Comparison of ENCODE assay signal across 8 cellular contexts in genomic region chr11:122655527-122656072, GRCh38. TPM values are rescaled to one million over a fixed set of nuclear protein-coding genes. Genes with fewer than 3 reads are reported as not detected.
DNase-seq lines count a peak whose midpoint lies in the region; ATAC-seq and TF ChIP-seq lines count a peak whose summit lies in the region.

Gene UBASH3B (plus strand): TSS chr11:122655722. CDS start chr11:122656050, 328 bp downstream.

- H3K18ac ChIP-seq in trophoblast cell (ENCODE audit: low read length), result peak within 1 kb of the TSS; percentile 97

- peaks cover 5% of the 10 kb centered on the region for H3K4me1 ChIP-seq in KMS-11 (ENCODE audit: low read depth, poor library complexity, severe bottlenecking)
- H3K4me1 ChIP-seq in heart right ventricle, result peaks cover 4 to 55% (median 15%) of the 10 kb centered on the region in 9 donors
- H3K4me1 ChIP-seq in trophoblast cell (ENCODE audit: control insufficient read depth in 1 of 2, insufficient read depth in 2 of 2, low read length in 2 of 2), result peaks cover 26 to 30% of the 10 kb centered on the region in 2 experiments

- H3K79me2 ChIP-seq in KMS-11 (ENCODE audit: insufficient read depth, low read depth) (no peaks in the 10 kb centered on the region), trophoblast cell (ENCODE audit: control insufficient read depth, insufficient read depth, low read length, poor library complexity) (peaks cover 23% of the 10 kb centered on the region)

- 0 to 1% methylated on average over 28 to 39 of the region's 39 CpGs for WGBS in heart right ventricle, 2 donors
- WGBS in trophoblast cell (ENCODE audit: extremely low coverage, insufficient coverage, insufficient read length), result no CpG with 5 or more reads among the region's 39 CpGs

- H3K9ac ChIP-seq in KMS-11, result peak within 1 kb of the TSS; percentile 25; the same call in 1 of the 2 replicates
- peak within 1 kb of the TSS; percentile 83 for H3K9ac ChIP-seq in trophoblast cell (ENCODE audit: low read length)

- H3K4me3 ChIP-seq in KMS-11 (IDR thresholded peaks at IDR 0.05; ENCODE audit: insufficient read depth, low read depth, low read length) (no peak within 1 kb of the TSS), heart right ventricle (peak within 1 kb of the TSS; percentile 61 to 96 (median 78)), trophoblast cell (ENCODE audit: low read depth, low read length) (peak within 1 kb of the TSS; percentile 93)

- peaks cover 68% of the 10 kb centered on the region for H3K27me3 Mint-ChIP-seq in T-helper 1 cell treated with Interleukin-12 subunit alpha and Interleukin-12 subunit beta and Interleukin-4 antibody, amounts not matched to agents 30 μg/mL and 1 μg/mL, for 36 hours (ENCODE audit: low read depth)
- H3K27me3 Mint-ChIP-seq in type B pancreatic cell, result peaks cover 55% of the 10 kb centered on the region

- peak within 1 kb of the TSS; percentile 77 for H3K27ac Mint-ChIP-seq in T-helper 1 cell treated with Interleukin-12 subunit alpha and Interleukin-12 subunit beta and Interleukin-4 antibody, amounts not matched to agents 30 μg/mL and 1 μg/mL, for 36 hours
- peak within 1 kb of the TSS; percentile 80 for H3K27ac Mint-ChIP-seq in type B pancreatic cell

- peaks cover 39% of the 10 kb centered on the region for H3K79me1 ChIP-seq in trophoblast cell (ENCODE audit: low read length)

- H4K20me1 ChIP-seq in KMS-11 (ENCODE audit: insufficient read depth), result no peaks in the 10 kb centered on the region

- H4K8ac ChIP-seq in trophoblast cell (ENCODE audit: low read depth, low read length), result peak within 1 kb of the TSS; percentile 89

- H2BK5ac ChIP-seq in trophoblast cell (ENCODE audit: low read depth, low read length, poor library complexity), result peak within 1 kb of the TSS; percentile 92

- H3K9me3 Mint-ChIP-seq in T-helper 1 cell treated with Interleukin-12 subunit alpha and Interleukin-12 subunit beta and Interleukin-4 antibody, amounts not matched to agents 30 μg/mL and 1 μg/mL, for 36 hours, result no peaks in the 10 kb centered on the region
- H3K9me3 Mint-ChIP-seq in type B pancreatic cell, result no peaks in the 10 kb centered on the region

- H3K36me3 ChIP-seq in KMS-11 (ENCODE audit: insufficient read depth), result no peaks in the 10 kb centered on the region
- no peaks in the 10 kb centered on the region for H3K36me3 ChIP-seq in heart right ventricle
- H3K36me3 ChIP-seq in trophoblast cell (ENCODE audit: control insufficient read depth in 1 of 2, insufficient read depth in 2 of 2, low read length in 2 of 2), result peaks cover 2 to 5% of the 10 kb centered on the region in 2 experiments

- DNase-seq in EL, result peak; percentile 94
- DNase-seq in amniotic stem cell (lab: John Stamatoyannopoulos, UW), result peak; percentile 88
- peak; percentile 70 to 79 for DNase-seq in heart right ventricle
- DNase-seq in trophoblast cell, result peak; percentile 89 to 92
- no peak for DNase-seq in type B pancreatic cell (ENCODE audit: extremely low spot score, unreplicated experiment)

- H3K23ac ChIP-seq in trophoblast cell (ENCODE audit: low read length), result no peak within 1 kb of the TSS

- peak within 1 kb of the TSS; percentile 86 for H4K12ac ChIP-seq in trophoblast cell (ENCODE audit: low read depth, low read length)

- peak within 1 kb of the TSS; percentile 94 for H3K4me3 Mint-ChIP-seq in T-helper 1 cell treated with Interleukin-12 subunit alpha and Interleukin-12 subunit beta and Interleukin-4 antibody, amounts not matched to agents 30 μg/mL and 1 μg/mL, for 36 hours
- peak within 1 kb of the TSS; percentile 97 for H3K4me3 Mint-ChIP-seq in type B pancreatic cell

- peak within 1 kb of the TSS; percentile 75 for H2AFZ ChIP-seq in KMS-11 (ENCODE audit: low read depth)
- peak within 1 kb of the TSS; percentile 89 for H2AFZ ChIP-seq in trophoblast cell (ENCODE audit: insufficient read depth, low read length, poor library complexity)

- peaks cover 0 to 4% (median 0%) of the 10 kb centered on the region in 11 donors for H3K9me3 ChIP-seq in heart right ventricle
- no peaks in the 10 kb centered on the region for H3K9me3 ChIP-seq in trophoblast cell (ENCODE audit: insufficient read depth, low read depth, low read length)

- H3K27me3 ChIP-seq in KMS-11 (ENCODE audit: insufficient read depth, low read depth) (no peaks in the 10 kb centered on the region), heart right ventricle (peaks cover 0 to 19% (median 10%) of the 10 kb centered on the region in 7 donors), trophoblast cell (ENCODE audit: insufficient read depth, low read length) (no peaks in the 10 kb centered on the region)

- H2AK5ac ChIP-seq in trophoblast cell (ENCODE audit: low read length), result peak within 1 kb of the TSS; percentile 86

- peak within 1 kb of the TSS; percentile 95 for H4K91ac ChIP-seq in trophoblast cell (ENCODE audit: low read depth, low read length)

- TF ChIP-seq CTCF in KMS-11 (conservative IDR thresholded peaks at IDR 0.05; ENCODE audit: low read depth, low read length) (no peak), heart right ventricle (IDR thresholded peaks at IDR 0.05) (peak in 4 of 9 donors; percentile 7 to 39 (median 24)), type B pancreatic cell (conservative IDR thresholded peaks at IDR 0.05) (peak; percentile 25)

- H3K14ac ChIP-seq in trophoblast cell (ENCODE audit: low read length), result peak within 1 kb of the TSS; percentile 96

- peak within 1 kb of the TSS; percentile 95 for H2BK120ac ChIP-seq in trophoblast cell (ENCODE audit: insufficient read depth, low read length, poor library complexity)

- H3K4me2 ChIP-seq in KMS-11 (peak within 1 kb of the TSS; percentile 64), trophoblast cell (ENCODE audit: low read length) (peak within 1 kb of the TSS; percentile 87)

- H3K27ac ChIP-seq in KMS-11, result no peak within 1 kb of the TSS
- H3K27ac ChIP-seq in heart right ventricle, result peak within 1 kb of the TSS; percentile 34 to 97 (median 87)
- H3K27ac ChIP-seq in trophoblast cell (ENCODE audit: low read depth, low read length), result peak within 1 kb of the TSS; percentile 97

- peak within 1 kb of the TSS; percentile 75 for H2BK12ac ChIP-seq in trophoblast cell (ENCODE audit: low read length)

- peaks cover 8% of the 10 kb centered on the region for H3K4me1 Mint-ChIP-seq in T-helper 1 cell treated with Interleukin-12 subunit alpha and Interleukin-12 subunit beta and Interleukin-4 antibody, amounts not matched to agents 30 μg/mL and 1 μg/mL, for 36 hours (ENCODE audit: low read depth)
- peaks cover 15% of the 10 kb centered on the region for H3K4me1 Mint-ChIP-seq in type B pancreatic cell (ENCODE audit: unreplicated experiment)

- intact Hi-C loops in heart right ventricle (cut with DNase I), result loop anchor here in 3 of 10 donors (1.0 to 10.0 kb wide), 3 partner anchors 99 to 126 kb away; no protein-coding TSS in a partner anchor

- peak within 1 kb of the TSS; percentile 99 for H3K4ac ChIP-seq in trophoblast cell (ENCODE audit: low read depth, low read length)

- H3K36me3 Mint-ChIP-seq in T-helper 1 cell treated with Interleukin-12 subunit alpha and Interleukin-12 subunit beta and Interleukin-4 antibody, amounts not matched to agents 30 μg/mL and 1 μg/mL, for 36 hours (ENCODE audit: low read depth), result no peaks in the 10 kb centered on the region
- H3K36me3 Mint-ChIP-seq in type B pancreatic cell, result peaks cover 4% of the 10 kb centered on the region

- ATAC-seq in GM21786 (IDR thresholded peaks at IDR 0.05; ENCODE audit: unreplicated experiment) (peak; percentile 77), heart right ventricle (peak; percentile 84 to 93 (median 91))

RNA-seq across cellular contexts. Expression of gene UBASH3B, which starts in this region (rescaled TPM):
- total RNA-seq in heart right ventricle, result 1 to 10 TPM in 9 of 10 donors, under 1 TPM in 1; 0.66 to 8.0 (median 1.6) TPM
- 1 to 10 TPM in 1 of 2 donors, under 1 TPM in 1; 0.51 to 1.4 TPM for polyA plus RNA-seq in heart right ventricle
- polyA plus RNA-seq in trophoblast cell (2013), result 67.0 and 69.0 TPM in 2 replicates
- 8.6 and 8.9 TPM in 2 replicates for total RNA-seq in type B pancreatic cell (ENCODE audit: low replicate concordance)
